17 cellular contexts compared by ENCODE assay signal in the genomic region with DNA sequence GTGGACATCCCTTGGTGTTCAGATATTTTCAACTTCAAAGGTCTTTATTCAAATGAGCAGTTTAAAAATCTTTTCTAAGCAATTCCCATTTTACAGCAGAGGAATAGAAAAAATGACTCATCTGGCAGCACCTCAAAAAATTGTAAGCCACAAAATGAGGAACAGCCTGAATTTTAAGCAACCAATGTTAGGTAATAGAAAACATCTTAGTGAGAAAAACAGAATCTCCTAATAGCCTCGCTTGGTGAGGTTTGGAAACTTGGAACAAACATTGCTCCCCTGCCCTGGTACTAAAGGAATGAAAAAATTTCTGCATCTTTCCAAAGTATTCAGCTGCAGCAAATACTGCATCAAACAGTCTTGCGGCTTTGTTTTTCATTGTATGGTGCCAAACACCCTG.
DNase-seq lines count a peak whose midpoint lies in the region; ATAC-seq and TF ChIP-seq lines count a peak whose summit lies in the region.
"Had no signal": no experiment of that assay in that cellular context is flagged by ENCODE, and none has a peak within 500 bp of the region (broad histone marks: within the 10 kb centered on the region; RNA-seq: fewer than 3 reads in every experiment).

No MANE protein-coding gene starts in this region.

- no peak overlapping the region for H3K23ac ChIP-seq in mesendoderm (ENCODE audit: low read length)

- H3K9ac ChIP-seq in mesendoderm (ENCODE audit: low read length): no peak overlapping the region

- WGBS in mesendoderm (ENCODE audit: extremely low coverage, insufficient coverage, low lambda C conversion rate): no CpG with 5 or more reads among the region's 2 CpGs

- TF ChIP-seq CTCF in AG10803 (conservative IDR thresholded peaks at IDR 0.05; ENCODE audit: low read length) (no peak), kidney epithelial cell (IDR thresholded peaks at IDR 0.05; ENCODE audit: insufficient read depth, low read length, poor library complexity, severe bottlenecking) (no peak)

- no peaks in the 10 kb centered on the region for H3K4me1 ChIP-seq in mesendoderm (ENCODE audit: control insufficient read depth, low read depth, low read length)
- H3K4me1 ChIP-seq: right atrium auricular region, SJSA1 had no signal

- no peaks in the 10 kb centered on the region for H3K79me1 ChIP-seq in mesendoderm (ENCODE audit: low read length)

- no peak overlapping the region for H3K56ac ChIP-seq in mesendoderm (ENCODE audit: low read length)

- no peak overlapping the region for H3K4me3 ChIP-seq in AG10803 (ENCODE audit: low read length)
- H3K4me3 ChIP-seq in kidney epithelial cell (ENCODE audit: low read depth, low read length): no peak overlapping the region
- no peak overlapping the region for H3K4me3 ChIP-seq in mesendoderm (ENCODE audit: low read length)
- H3K4me3 ChIP-seq: esophagus muscularis mucosa, right atrium auricular region, SJSA1 had no signal

- H4K5ac ChIP-seq in mesendoderm (ENCODE audit: low read length): no peak overlapping the region

- H3K18ac ChIP-seq in mesendoderm (ENCODE audit: low read length): no peak overlapping the region

- H3K36me3 ChIP-seq in kidney epithelial cell (ENCODE audit: control insufficient read depth, insufficient read depth, low read length): no peaks in the 10 kb centered on the region
- H3K36me3 ChIP-seq in mesendoderm (ENCODE audit: control insufficient read depth, insufficient read depth, low read length): no peaks in the 10 kb centered on the region
- H3K36me3 ChIP-seq: esophagus muscularis mucosa, right atrium auricular region, SJSA1 had no signal

- no peak overlapping the region for H3K27ac ChIP-seq in mesendoderm (ENCODE audit: low read depth, low read length)
- H3K27ac ChIP-seq: esophagus muscularis mucosa, right atrium auricular region, SJSA1 had no signal

- H2AK5ac ChIP-seq in mesendoderm (ENCODE audit: low read length): no peak overlapping the region

- no peak overlapping the region for H3K4me2 ChIP-seq in mesendoderm (ENCODE audit: low read length)

- no peak overlapping the region for H2BK5ac ChIP-seq in mesendoderm (ENCODE audit: low read length)

- no peak overlapping the region for H2BK15ac ChIP-seq in mesendoderm (replicated peaks; ENCODE audit: low read depth)

- no peaks in the 10 kb centered on the region for H3K79me2 ChIP-seq in mesendoderm (ENCODE audit: control insufficient read depth, insufficient read depth, low read length)

- H2BK120ac ChIP-seq in mesendoderm (ENCODE audit: low read depth, low read length): no peak overlapping the region

- no peak for ATAC-seq in GM18517 (IDR thresholded peaks at IDR 0.05; ENCODE audit: unreplicated experiment)

- peak; percentile 93 for DNase-seq in AG10803 (ENCODE audit: low read depth)
- DNase-seq in M059J (ENCODE audit: low read depth): peak; percentile 79
- DNase-seq in astrocyte of the hippocampus (ENCODE audit: low read depth, low spot score): peak; percentile 88
- peak; percentile 5 for DNase-seq in kidney epithelial cell (ENCODE audit: low read depth)
- no peak for DNase-seq in stimulated activated naive CD4-positive, alpha-beta T cell (lab: John Stamatoyannopoulos, UW)
- no peak for DNase-seq in mesendoderm
- no peak for DNase-seq in iPS-NIHi11 (ENCODE audit: low spot score)
- DNase-seq: activated CD8-positive, alpha-beta memory T cell treated with anti-CD3 and anti-CD28 coated beads, Interleukin-2, amount 50 U/mL, for 48 hours; activated naive CD8-positive, alpha-beta T cell treated with anti-CD3 and anti-CD28 coated beads for 36 hours; C1 segment of cervical spinal cord; NCI-H1694; stimulated activated CD4-positive, alpha-beta T cell treated with anti-CD3 and anti-CD28 coated beads, Interleukin-4, amount 100 ng/mL, for 4 hours; stimulated activated naive B cell treated with anti-CD40 and anti-IgM and Interleukin-4, amounts not matched to agents 10 μg/mL and 1 μg/mL and 100 μg/mL, for 72 hours had no signal

- no peaks in the 10 kb centered on the region for H3K27me3 ChIP-seq in kidney epithelial cell (ENCODE audit: control insufficient read depth, insufficient read depth, low read length)
- no peaks in the 10 kb centered on the region for H3K27me3 ChIP-seq in mesendoderm (ENCODE audit: insufficient read depth, low read length, poor library complexity)
- H3K27me3 ChIP-seq: esophagus muscularis mucosa, right atrium auricular region, SJSA1 had no signal

- no peak overlapping the region for H3K4ac ChIP-seq in mesendoderm (ENCODE audit: low read depth, low read length)

- H4K8ac ChIP-seq in mesendoderm (ENCODE audit: low read depth, low read length): no peak overlapping the region

Comparison
In these comparisons a context has a peak if more than half of its experiments do, and no peak if none do; other contexts are left out.
1. DNase-seq: peak in AG10803 (single experiment), M059J (single experiment), astrocyte of the hippocampus (single experiment) and kidney epithelial cell (single experiment); none in stimulated activated naive CD4-positive, alpha-beta T cell (0 of 6), mesendoderm (single experiment) and iPS-NIHi11 (single experiment).